ENCODE assay signal across 28 cellular contexts in the genomic region with DNA sequence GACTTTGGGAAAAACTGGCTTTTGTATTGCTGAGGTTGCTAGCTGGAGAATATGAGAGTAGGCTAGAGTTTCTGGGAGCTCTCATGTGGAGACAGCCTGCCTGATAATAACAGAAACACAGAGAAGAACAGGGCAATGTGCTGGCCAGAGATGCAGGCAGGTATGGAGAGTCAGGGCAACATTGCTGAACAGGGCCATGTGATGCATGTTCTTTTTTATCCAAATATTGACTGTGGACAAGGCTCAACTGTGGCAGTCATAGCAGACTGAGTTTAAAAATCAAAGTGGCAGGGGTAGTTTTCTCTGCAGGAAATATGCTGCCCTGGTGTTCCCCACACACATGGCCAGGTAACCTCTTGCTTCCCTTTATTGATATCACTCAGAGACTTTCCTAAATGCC.
"Had no signal": no experiment of that assay in that cellular context is flagged by ENCODE, and none has a peak within 500 bp of the region (broad histone marks: within the 10 kb centered on the region; RNA-seq: fewer than 3 reads in every experiment).

No MANE protein-coding gene starts in this region.

- H3K27ac Mint-ChIP-seq: immature natural killer cell; memory B cell; natural killer cell; stimulated activated effector memory CD8-positive, alpha-beta T cell treated with anti-CD3 and anti-CD28 coated beads, Interleukin-12 subunit alpha, Interleukin-12 subunit beta, amount 100 ng/mL, for 72 hours; type B pancreatic cell had no signal

- DNase-seq: dermis blood vessel endothelial cell; effector memory CD4-positive, alpha-beta T cell; erythroblast; esophagus squamous epithelium; foreskin melanocyte; glutamatergic neuron; heart right ventricle; hippocampal formation; immature natural killer cell; islet precursor cell; kidney glomerular epithelial cell; left colon; left ventricle myocardium superior; natural killer cell; pancreas; sigmoid colon; stimulated activated CD4-positive, alpha-beta T cell treated with anti-CD3 and anti-CD28 coated beads, Interleukin-2, amount 100 ng/mL, for 24 hours; stimulated activated CD4-positive, alpha-beta T cell treated with anti-CD3 and anti-CD28 coated beads, Interleukin-4, amount 100 ng/mL, for 24 hours; stimulated activated naive CD8-positive, alpha-beta T cell treated with anti-CD3 and anti-CD28 coated beads, Interleukin-15, Interleukin-2, amounts not matched to agents 100 U/mL and 50 U/mL, for 24 hours; testis; tibial artery had no signal

- H3K27me3 Mint-ChIP-seq: memory B cell had no signal

- H3K36me3 ChIP-seq: esophagus squamous epithelium, heart right ventricle, neutrophil, pancreas, sigmoid colon, tibial artery had no signal

- H3K4me1 Mint-ChIP-seq: immature natural killer cell; memory B cell; natural killer cell; stimulated activated effector memory CD8-positive, alpha-beta T cell treated with anti-CD3 and anti-CD28 coated beads, Interleukin-12 subunit alpha, Interleukin-12 subunit beta, amount 100 ng/mL, for 72 hours had no signal

- ATAC-seq: heart right ventricle; left colon; left ventricle myocardium superior; natural killer cell; stimulated activated effector memory CD8-positive, alpha-beta T cell treated with anti-CD3 and anti-CD28 coated beads, Interleukin-12 subunit alpha, Interleukin-12 subunit beta, amount 100 ng/mL, for 72 hours; stimulated activated naive CD8-positive, alpha-beta T cell treated with anti-CD3 and anti-CD28 coated beads, Interleukin-15, Interleukin-2, amounts not matched to agents 100 U/mL and 50 U/mL, for 24 hours had no signal

- H3K4me3 Mint-ChIP-seq: immature natural killer cell; memory B cell; natural killer cell; stimulated activated effector memory CD8-positive, alpha-beta T cell treated with anti-CD3 and anti-CD28 coated beads, Interleukin-12 subunit alpha, Interleukin-12 subunit beta, amount 100 ng/mL, for 72 hours; type B pancreatic cell had no signal

- H3K9me3 ChIP-seq: esophagus squamous epithelium, neutrophil, pancreas, sigmoid colon, testis, tibial artery had no signal

- H3K27ac ChIP-seq: coronary artery, esophagus squamous epithelium, heart right ventricle, neutrophil, pancreas, sigmoid colon, testis, tibial artery had no signal

- H3K36me3 Mint-ChIP-seq: immature natural killer cell; memory B cell; natural killer cell; stimulated activated effector memory CD8-positive, alpha-beta T cell treated with anti-CD3 and anti-CD28 coated beads, Interleukin-12 subunit alpha, Interleukin-12 subunit beta, amount 100 ng/mL, for 72 hours; type B pancreatic cell had no signal

- H3K9me3 Mint-ChIP-seq: memory B cell, type B pancreatic cell had no signal

- FAIRE-seq: endometrium, pancreas had no signal

- H3K4me1 ChIP-seq: esophagus squamous epithelium, heart right ventricle, pancreas, sigmoid colon, testis, tibial artery had no signal

- H3K27me3 ChIP-seq: esophagus squamous epithelium, heart right ventricle, neutrophil, pancreas, sigmoid colon, testis, tibial artery had no signal

- H3K4me3 ChIP-seq: coronary artery, esophagus squamous epithelium, heart right ventricle, lung, pancreas, sigmoid colon, testis, tibial artery had no signal
